ENCODE assay signal across 1 cellular context in the genomic region with DNA sequence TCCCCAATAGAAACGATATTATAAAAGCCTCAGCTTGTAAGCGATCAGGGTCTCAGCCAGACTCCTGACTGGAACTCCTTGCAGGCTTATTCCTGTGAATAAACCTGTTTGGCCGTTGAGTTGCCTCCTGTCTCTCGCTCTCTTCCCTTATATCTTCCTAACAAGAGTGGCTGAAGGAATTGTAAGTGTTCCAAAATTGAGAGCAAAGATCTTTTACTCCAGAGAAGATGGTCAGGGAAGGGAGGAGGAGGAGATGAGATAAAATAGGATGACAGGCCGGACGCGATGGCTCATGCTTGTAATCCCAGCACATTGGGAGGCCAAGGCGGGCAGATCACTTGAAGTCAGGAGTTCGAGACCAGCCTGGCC.
TF ChIP-seq lines count a peak whose summit lies in the region.

No MANE protein-coding gene starts in this region.

TF ChIP-seq in H1, 55 proteins besides CTCF, POLR2A, EP300 and RAD21:
- TF ChIP-seq SP2 (IDR thresholded peaks at IDR 0.05; ENCODE audit: low read length): no peak
- no peak for TF ChIP-seq EZH2 (IDR thresholded peaks at IDR 0.05; ENCODE audit: low read depth, low read length, severe bottlenecking)
- TF ChIP-seq TAF7 (optimal IDR thresholded peaks at IDR 0.05; ENCODE audit: borderline replicate concordance, low read depth, low read length): no peak
- no peak for TF ChIP-seq SIN3A (conservative IDR thresholded peaks at IDR 0.05 in 1 of 2, IDR thresholded peaks at IDR 0.05 in 1 of 2; ENCODE audit: low read depth in 1 of 2, low read length in 2 of 2)
- no peak for TF ChIP-seq CBX5 (IDR thresholded peaks at IDR 0.05; ENCODE audit: low read depth, low read length)
- TF ChIP-seq KDM4A (IDR thresholded peaks at IDR 0.05; ENCODE audit: low read depth, low read length, severe bottlenecking): no peak
- TF ChIP-seq HDAC6 (IDR thresholded peaks at IDR 0.05; ENCODE audit: low read depth, low read length): no peak
- TF ChIP-seq SRF (IDR thresholded peaks at IDR 0.05; ENCODE audit: low read depth, low read length): no peak
- no peak for TF ChIP-seq TEAD4 (IDR thresholded peaks at IDR 0.05; ENCODE audit: low read depth, low read length)
- TF ChIP-seq, protein P1, sequence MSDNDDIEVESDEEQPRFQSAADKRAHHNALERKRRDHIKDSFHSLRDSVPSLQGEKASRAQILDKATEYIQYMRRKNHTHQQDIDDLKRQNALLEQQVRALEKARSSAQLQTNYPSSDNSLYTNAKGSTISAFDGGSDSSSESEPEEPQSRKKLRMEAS (IDR thresholded peaks at IDR 0.05): no peak
- no peak for TF ChIP-seq JUN (IDR thresholded peaks at IDR 0.05; ENCODE audit: low read depth, low read length)
- no peak for TF ChIP-seq SAP30 (IDR thresholded peaks at IDR 0.05; ENCODE audit: insufficient read depth, insufficient replicate concordance, low read length)
